Comparison of ENCODE assay signal across 11 cellular contexts in genomic region chr9:135698236-135698635, GRCh38. TPM values are rescaled to one million over a fixed set of nuclear protein-coding genes. Genes with fewer than 3 reads are reported as not detected.
"Had no signal": no experiment of that assay in that cellular context is flagged by ENCODE, and none has a peak within 500 bp of the region (broad histone marks: within the 10 kb centered on the region; RNA-seq: fewer than 3 reads in every experiment).

No MANE protein-coding gene starts in this region.

- H3K4me3 Mint-ChIP-seq: H9 had no signal

- H3K9me3 Mint-ChIP-seq: H9 had no signal

- H3K27ac ChIP-seq: GM23248, HL-60, KMS-11 had no signal

- H2AFZ ChIP-seq: GM23248 had no signal

- DNase-seq: GM23248, GOT3, HCEC 1CT, IMR-90, Karpas-422, KBM-7 had no signal

- FAIRE-seq: H54 had no signal

- H3K27ac Mint-ChIP-seq: H9 had no signal

- H3K9ac ChIP-seq: GM23248, KMS-11 had no signal

- H3K4me2 ChIP-seq: KMS-11 had no signal

- H3K4me3 ChIP-seq: GM23248 had no signal

RNA-seq across cellular contexts. Expression of gene SOHLH1, which starts 1.0 kb away (rescaled TPM):
- total RNA-seq: GM23248, H9, HT1080, IMR-90 had no signal
- polyA plus RNA-seq: GM23248, IMR-90 had no signal

RNA-seq across cellular contexts. Expression of gene KCNT1, which starts 3.7 kb away (rescaled TPM):
- total RNA-seq: GM23248, HT1080, IMR-90 had no signal
- polyA plus RNA-seq: GM23248, IMR-90 had no signal

RNA-seq across cellular contexts. Expression of gene LCN9, which starts 35.1 kb away (rescaled TPM):
- total RNA-seq: GM23248, HT1080, IMR-90 had no signal
- polyA plus RNA-seq: GM23248, IMR-90 had no signal

RNA-seq across cellular contexts. Expression of gene GLT6D1, which starts 58.9 kb away (rescaled TPM):
- total RNA-seq: GM23248, H9, HT1080, IMR-90 had no signal
- polyA plus RNA-seq: GM23248, IMR-90 had no signal
